ENCODE assay signal across 19 cellular contexts in genomic region chr20:865379-865778, GRCh38. TPM values are rescaled to one million over a fixed set of nuclear protein-coding genes. Genes with fewer than 3 reads are reported as not detected.
DNase-seq lines count a peak whose midpoint lies in the region; ATAC-seq and TF ChIP-seq lines count a peak whose summit lies in the region.
"Had no signal": no experiment of that assay in that cellular context is flagged by ENCODE, and none has a peak within 500 bp of the region (broad histone marks: within the 10 kb centered on the region; RNA-seq: fewer than 3 reads in every experiment).

No MANE protein-coding gene starts in this region.

- 89 to 92% methylated on average over 2 of the region's 2 CpGs for WGBS in endodermal cell (ENCODE audit: insufficient coverage in 1 of 2, insufficient read length in 1 of 2), 2 experiments
- 84 to 89% methylated on average over 1 to 2 of the region's 2 CpGs for WGBS in transverse colon (ENCODE audit: low coverage in 1 of 2), 2 donors

- H3K9me2 ChIP-seq in HCT116 (ENCODE audit: insufficient read depth), result 0 out of 2 replicates have a peak, but pooled peaks cover 4% of the 10 kb centered on the region

- no peaks in the 10 kb centered on the region for H3K79me2 ChIP-seq in HCT116 (ENCODE audit: insufficient read depth, low read length)

- no peak overlapping the region for H3K4me3 Mint-ChIP-seq in HFFc6
- no peak overlapping the region for H3K4me3 Mint-ChIP-seq in endodermal cell
- H3K4me3 Mint-ChIP-seq: CD4-positive, alpha-beta memory T cell; GM23338 had no signal

- no peak for DNase-seq in HCT116 (ENCODE audit: low read depth, low spot score)
- DNase-seq in HFFc6, result no peak
- no peak for DNase-seq in endodermal cell
- DNase-seq in transverse colon, result no peak
- DNase-seq in cortex of kidney (lab: John Stamatoyannopoulos, UW), result no peak
- no peak for DNase-seq in islet precursor cell
- DNase-seq: C1 segment of cervical spinal cord; Calu3; CD4-positive, alpha-beta memory T cell; COR-L47; DMS53; DMS79 treated with DMSO at 0.1 percent for 48 hours; GF-D8 had no signal

- H3K9me3 Mint-ChIP-seq in HFFc6 (no peaks in the 10 kb centered on the region), endodermal cell (no peaks in the 10 kb centered on the region)
- H3K9me3 Mint-ChIP-seq: CD4-positive, alpha-beta memory T cell; GM23338 had no signal

- H2AFZ ChIP-seq in HCT116 (ENCODE audit: low read depth, low read length, poor library complexity, severe bottlenecking), result no peak overlapping the region
- H2AFZ ChIP-seq: GM23338 had no signal

- H3K36me3 ChIP-seq in HCT116 (ENCODE audit: control insufficient read depth in 1 of 2, insufficient read depth in 2 of 2, low read length in 2 of 2), result no peaks in the 10 kb centered on the region
- H3K36me3 ChIP-seq in endodermal cell (ENCODE audit: control insufficient read depth, insufficient read depth, low read length), result no peaks in the 10 kb centered on the region
- H3K36me3 ChIP-seq in transverse colon, result no peaks in the 10 kb centered on the region
- H3K36me3 ChIP-seq: HAP-1 had no signal

- CTCF ChIA-PET in HCT116 (lab: Charles Lee), result no interaction called here

- H3K27ac ChIP-seq in HCT116 (ENCODE audit: low read depth, low read length) (no peak overlapping the region), endodermal cell (ENCODE audit: low read depth, low read length) (no peak overlapping the region), transverse colon (no peak overlapping the region)

- RAD21 ChIA-PET in HCT116 (lab: Charles Lee; ENCODE audit: low non-redundant PET in 1 of 2, low total read pairs in 2 of 2, uncharacterized antibody in 2 of 2, unreplicated experiment in 2 of 2), result no interaction called here

- no TSS peak for BruUV-seq in HCT116 (replicated peaks; lab: Mats Ljungman, UMichigan)

- H3K4me1 Mint-ChIP-seq in HFFc6 (ENCODE audit: low read depth) (no peaks in the 10 kb centered on the region), endodermal cell (peaks cover 10% of the 10 kb centered on the region)

- intact Hi-C loops in HCT116 (cut with micrococcal nuclease) (no loop called here), transverse colon (cut with DNase I; ENCODE audit: low total_unique reads) (no loop called here)

- TF ChIP-seq CTCF in HCT116 (IDR thresholded peaks at IDR 0.05 in 2 of 3, conservative IDR thresholded peaks at IDR 0.05 in 1 of 3; ENCODE audit: borderline replicate concordance in 1 of 3, insufficient read depth in 1 of 3, low read depth in 2 of 3, low read length in 2 of 3), result peak in 2 of 3 experiments; percentile 12 to 26; a peak in 1 of 6 replicates
- peak; percentile 36; the same call in 1 of the 2 replicates for TF ChIP-seq CTCF in HFFc6 (IDR thresholded peaks at IDR 0.05)
- peak; percentile 37 for TF ChIP-seq CTCF in endodermal cell (conservative IDR thresholded peaks at IDR 0.05)
- no peak for TF ChIP-seq CTCF in transverse colon (IDR thresholded peaks at IDR 0.05)

- H3K9me3 ChIP-seq in HCT116 (ENCODE audit: control insufficient read depth in 1 of 2, insufficient read depth in 1 of 2, low read depth in 1 of 2, low read length in 2 of 2), result no peaks in the 10 kb centered on the region
- H3K9me3 ChIP-seq in endodermal cell (ENCODE audit: control insufficient read depth, low read length), result no peaks in the 10 kb centered on the region
- H3K9me3 ChIP-seq in transverse colon, result no peaks in the 10 kb centered on the region
- H3K9me3 ChIP-seq: HAP-1 had no signal

- H3K27ac Mint-ChIP-seq in HFFc6 (no peak overlapping the region), endodermal cell (no peak overlapping the region)
- H3K27ac Mint-ChIP-seq: CD4-positive, alpha-beta memory T cell; GM23338 had no signal

- TF ChIP-seq RAD21 in HCT116 (IDR thresholded peaks at IDR 0.05; ENCODE audit: low read depth), result no peak

- in situ Hi-C loops in transverse colon (cut with MboI; ENCODE audit: low pct_ligation_motif_present in 1 of 4, low pct_unique_long_range_greater_than_20kb in 1 of 4, low sequenced_read_pairs in 3 of 4), result no loop called here

- TF ChIP-seq EP300 in transverse colon (IDR thresholded peaks at IDR 0.05; ENCODE audit: low read depth), result no peak

- H3K4me3 ChIP-seq in HCT116 (replicated peaks in 1 of 2; ENCODE audit: low read depth in 1 of 2, low read length in 2 of 2), result no peak overlapping the region
- H3K4me3 ChIP-seq in endodermal cell (ENCODE audit: low read length), result no peak overlapping the region
- no peak overlapping the region for H3K4me3 ChIP-seq in transverse colon
- H3K4me3 ChIP-seq: GM23338, HAP-1 had no signal

- no peak overlapping the region for H3K4me2 ChIP-seq in HCT116 (ENCODE audit: low read length)
- H3K4me2 ChIP-seq: GM23338 had no signal

- no peak for TF ChIP-seq POLR2A in HCT116 (IDR thresholded peaks at IDR 0.05; ENCODE audit: borderline replicate concordance, extremely low read depth, insufficient read depth, insufficient read length)
- no peak for TF ChIP-seq POLR2A in transverse colon (IDR thresholded peaks at IDR 0.05)

- H3K4me1 ChIP-seq in HCT116 (ENCODE audit: control insufficient read depth in 1 of 2, insufficient read depth in 2 of 2, low read length in 2 of 2), result no peaks in the 10 kb centered on the region
- no peaks in the 10 kb centered on the region for H3K4me1 ChIP-seq in endodermal cell (ENCODE audit: control insufficient read depth, insufficient read depth, low read length)
- H3K4me1 ChIP-seq in transverse colon, result no peaks in the 10 kb centered on the region
- H3K4me1 ChIP-seq: HAP-1 had no signal

- H3K9ac ChIP-seq in HCT116 (ENCODE audit: low read length) (no peak overlapping the region), endodermal cell (ENCODE audit: extremely low read depth, low read length, poor library complexity, severe bottlenecking) (no peak overlapping the region)

- H3K36me3 Mint-ChIP-seq in HFFc6 (ENCODE audit: low read depth) (no peaks in the 10 kb centered on the region), endodermal cell (ENCODE audit: low read depth) (no peaks in the 10 kb centered on the region)
- H3K36me3 Mint-ChIP-seq: CD4-positive, alpha-beta memory T cell had no signal

- no peak for ATAC-seq in HCT116
- ATAC-seq: GM23338 had no signal

- no peaks in the 10 kb centered on the region; the same call in 1 of the 2 replicates for H4K20me1 ChIP-seq in HCT116 (ENCODE audit: insufficient read depth)

- POLR2A ChIA-PET in HCT116 (lab: Charles Lee), result no interaction called here

- H3K27me3 Mint-ChIP-seq in HFFc6 (ENCODE audit: insufficient read depth) (peaks cover 32% of the 10 kb centered on the region), endodermal cell (ENCODE audit: insufficient read depth) (peaks cover 51% of the 10 kb centered on the region)
- H3K27me3 Mint-ChIP-seq: CD4-positive, alpha-beta memory T cell had no signal

- peaks cover 18% of the 10 kb centered on the region; the same call in 1 of the 2 replicates for H3K27me3 ChIP-seq in HCT116 (ENCODE audit: insufficient read depth, low read length)
- H3K27me3 ChIP-seq in endodermal cell (ENCODE audit: control insufficient read depth, insufficient read depth, low read length, poor library complexity, severe bottlenecking), result peaks cover 6% of the 10 kb centered on the region
- no peaks in the 10 kb centered on the region for H3K27me3 ChIP-seq in transverse colon

TF ChIP-seq in HCT116, 20 proteins besides CTCF, POLR2A, EP300 and RAD21:
- TF ChIP-seq TCF7L2 (IDR thresholded peaks at IDR 0.05; ENCODE audit: borderline replicate concordance, extremely low read depth, insufficient read depth, insufficient read length), result no peak
- TF ChIP-seq CEBPB (IDR thresholded peaks at IDR 0.05; ENCODE audit: low read depth), result no peak
- TF ChIP-seq YY1 (IDR thresholded peaks at IDR 0.05; ENCODE audit: extremely low read depth, insufficient replicate concordance, low read depth, low read length), result no peak
- no peak for TF ChIP-seq POLR2AphosphoS5 (IDR thresholded peaks at IDR 0.05; ENCODE audit: low read depth, low read length)
- no peak for TF ChIP-seq EZH2phosphoT487 (IDR thresholded peaks at IDR 0.05; ENCODE audit: borderline replicate concordance)
- no peak for TF ChIP-seq EZH2 (IDR thresholded peaks at IDR 0.05)
- no peak for TF ChIP-seq FOSL1 (IDR thresholded peaks at IDR 0.05; ENCODE audit: low read depth)
- TF ChIP-seq CBX3 (IDR thresholded peaks at IDR 0.05; ENCODE audit: low read depth), result no peak
- TF ChIP-seq ELF1 (IDR thresholded peaks at IDR 0.05; ENCODE audit: borderline replicate concordance, low read depth), result no peak
- TF ChIP-seq ZFX (IDR thresholded peaks at IDR 0.05), result no peak
- no peak for TF ChIP-seq JUND (IDR thresholded peaks at IDR 0.05)
- TF ChIP-seq ATF3 (IDR thresholded peaks at IDR 0.05), result no peak

RNA-seq across cellular contexts. Expression of gene FAM110A, which starts 31.9 kb away (rescaled TPM):
- total RNA-seq in HCT116 (2021; ENCODE audit: unreplicated experiment), result 26.4 TPM
- polyA plus RNA-seq in HCT116 (2012), result 26.3 and 30.1 TPM in 2 replicates
- total RNA-seq in HFFc6 (2021; fragmentation: NEBNext Ultra II Directional; extraction: Animal tissue kit (Norgen Biotek cat#: 25700)), result 1 to 10 TPM; 3.6 to 6.4 (median 5.3) TPM
- total RNA-seq in endodermal cell, result 10 to 100 TPM; 12.1 to 16.9 TPM
- 19.3 TPM for polyA plus RNA-seq in endodermal cell (2013, experiment 1 of 2)
- 18.7 TPM for polyA plus RNA-seq in endodermal cell (2013, experiment 2 of 2)
- 10 to 100 TPM in 1 of 4 donors, 1 to 10 TPM in 3; 4.0 to 14.6 (median 6.9) TPM for total RNA-seq in transverse colon

RNA-seq across cellular contexts. Expression of gene ANGPT4, which starts 50.8 kb away (rescaled TPM):
- not detected for total RNA-seq in HCT116 (2021; ENCODE audit: unreplicated experiment)
- 0.31 and 0.39 TPM in 2 replicates for polyA plus RNA-seq in HCT116 (2012)
- not detected for total RNA-seq in HFFc6 (2021; fragmentation: NEBNext Ultra II Directional; extraction: Animal tissue kit (Norgen Biotek cat#: 25700))
- total RNA-seq in endodermal cell, result under 1 TPM; 0.31 to 0.51 TPM
- polyA plus RNA-seq in endodermal cell (2013, experiment 1 of 2), result 0.18 TPM
- 0.21 TPM for polyA plus RNA-seq in endodermal cell (2013, experiment 2 of 2)
- under 1 TPM in 1 of 4 donors, not detected in 3; 0.14 TPM for total RNA-seq in transverse colon
- total RNA-seq: A172; A673; Calu3; CD4-positive, alpha-beta memory T cell; G401 had no signal
- polyA plus RNA-seq: BJ; CD4-positive, alpha-beta memory T cell; GM23338 had no signal

Comparison
In these comparisons a context has a peak if more than half of its experiments do, and no peak if none do; other contexts are left out.
1. CTCF ChIP-seq: peak in HCT116 (2 of 3), HFFc6 (single experiment) and endodermal cell (single experiment); none in transverse colon (0 of 5).